Comparison of ENCODE assay signal across 11 cellular contexts in the genomic region with DNA sequence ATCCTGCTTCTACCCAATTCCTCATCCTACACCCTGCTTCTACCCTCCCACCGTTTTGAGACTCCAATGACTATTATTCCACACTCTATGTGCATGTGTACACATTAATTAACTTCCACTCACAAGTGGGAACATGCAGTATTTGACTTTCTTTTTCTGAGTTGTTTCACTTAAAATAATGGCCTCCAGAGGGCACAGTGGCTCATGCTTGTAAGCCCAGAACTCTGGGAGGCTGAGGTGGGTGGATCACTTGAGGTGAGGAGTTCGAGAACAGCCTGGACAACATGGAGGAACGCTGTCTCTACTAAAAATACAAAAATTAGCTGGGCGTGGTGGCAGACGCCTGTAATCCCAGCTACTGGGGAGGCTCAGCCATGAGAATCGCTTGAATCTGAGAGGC.
A peak's percentile ranks its signal among the peaks of the same experiment; 100 is the strongest.
DNase-seq lines count a peak whose midpoint lies in the region; ATAC-seq and TF ChIP-seq lines count a peak whose summit lies in the region.
"Had no signal": no experiment of that assay in that cellular context is flagged by ENCODE, and none has a peak within 500 bp of the region (broad histone marks: within the 10 kb centered on the region; RNA-seq: fewer than 3 reads in every experiment).

No MANE protein-coding gene starts in this region.

- H3K4me3 ChIP-seq in AG04450 (ENCODE audit: low read depth, low read length), result no peak overlapping the region
- no peak overlapping the region for H3K4me3 ChIP-seq in OCI-LY1 (ENCODE audit: low read depth, low read length, poor library complexity, severe bottlenecking)
- no peak overlapping the region for H3K4me3 ChIP-seq in epithelial cell of esophagus (ENCODE audit: low read length)
- no peak overlapping the region for H3K4me3 ChIP-seq in lower leg skin (ENCODE audit: low read depth, poor library complexity, severe bottlenecking)

- TF ChIP-seq CTCF in AG04450 (IDR thresholded peaks at IDR 0.05; ENCODE audit: low read depth, low read length), result 0 out of 2 replicates have a peak, but pooled peaks have one; percentile 16
- peak; percentile 28 for TF ChIP-seq CTCF in GM12873 (IDR thresholded peaks at IDR 0.05; ENCODE audit: insufficient read depth, low read depth, low read length, missing control alignments)
- TF ChIP-seq CTCF in OCI-LY1 (IDR thresholded peaks at IDR 0.05; ENCODE audit: low read length), result peak; percentile 40
- TF ChIP-seq CTCF in epithelial cell of esophagus (IDR thresholded peaks at IDR 0.05; ENCODE audit: insufficient read depth, low read depth, low read length, missing control alignments), result no peak
- TF ChIP-seq CTCF in lower leg skin (IDR thresholded peaks at IDR 0.05), result no peak

- no peaks in the 10 kb centered on the region for H3K9me3 ChIP-seq in AG04450 (ENCODE audit: control insufficient read depth, insufficient read depth, low read length)
- no peaks in the 10 kb centered on the region for H3K9me3 ChIP-seq in OCI-LY1 (ENCODE audit: low read length)

- H3K4me2 ChIP-seq in OCI-LY1 (ENCODE audit: low read length), result no peak overlapping the region

- no peak for ATAC-seq in HG02870 (IDR thresholded peaks at IDR 0.05; ENCODE audit: unreplicated experiment)
- ATAC-seq: T-cell had no signal

- H3K79me2 ChIP-seq in OCI-LY1 (ENCODE audit: insufficient read depth, low read length), result no peaks in the 10 kb centered on the region

- H3K27me3 ChIP-seq in AG04450 (ENCODE audit: control insufficient read depth, insufficient read depth, low read length) (no peaks in the 10 kb centered on the region), OCI-LY1 (ENCODE audit: insufficient read depth, low read length) (no peaks in the 10 kb centered on the region)

- no peak overlapping the region for H3K9ac ChIP-seq in OCI-LY1 (ENCODE audit: low read length)

- TF ChIP-seq POLR2A in lower leg skin (IDR thresholded peaks at IDR 0.05), result no peak

- no peaks in the 10 kb centered on the region for H3F3A ChIP-seq in OCI-LY1 (ENCODE audit: insufficient read depth, low read length)

- H4K20me1 ChIP-seq in OCI-LY1 (ENCODE audit: insufficient read depth, low read length), result no peaks in the 10 kb centered on the region

- DNase-seq in AG04450 (ENCODE audit: low read depth, low spot score), result no peak
- peak; percentile 24 for DNase-seq in epithelial cell of esophagus (ENCODE audit: low read depth)
- DNase-seq in midbrain (lab: John Stamatoyannopoulos, UW), result no peak
- DNase-seq in NCI-H2107 (lab: John Stamatoyannopoulos, UW), result no peak
- DNase-seq in lower leg skin (ENCODE audit: low spot score in 2 of 2), result no peak
- DNase-seq: NCI-H2171 treated with DMSO at 0.1 percent for 48 hours; stimulated activated naive CD4-positive, alpha-beta T cell treated with Interleukin-2 at 50 U/mL for 16 hours had no signal

- H3K36me3 ChIP-seq in OCI-LY1 (ENCODE audit: insufficient read depth, low read length), result no peaks in the 10 kb centered on the region

- CTCF ChIA-PET in AG04450 (lab: Charles Lee), result no interaction called here

- 82 to 88% methylated on average over 6 of the region's 6 CpGs for WGBS in lower leg skin, 2 donors

- H3K9me2 ChIP-seq in OCI-LY1 (ENCODE audit: low read depth, low read length), result no peaks in the 10 kb centered on the region

- intact Hi-C loops in lower leg skin (cut with DNase I; ENCODE audit: low total_unique reads), result no loop called here

- no peak overlapping the region for H2AFZ ChIP-seq in OCI-LY1 (ENCODE audit: low read length)

- POLR2A ChIA-PET in AG04450 (lab: Yijun Ruan, JAX), result no interaction called here

- no peak overlapping the region for H3K27ac ChIP-seq in AG04450 (ENCODE audit: low read depth, low read length)
- no peak overlapping the region for H3K27ac ChIP-seq in OCI-LY1 (ENCODE audit: low read depth, low read length, poor library complexity, severe bottlenecking)

- H3K4me1 ChIP-seq in OCI-LY1 (ENCODE audit: insufficient read depth, low read length, severe bottlenecking), result no peaks in the 10 kb centered on the region

Comparison
In these comparisons a context has a peak if more than half of its experiments do, and no peak if none do; other contexts are left out.
1. CTCF ChIP-seq: peak in AG04450 (single experiment), GM12873 (single experiment) and OCI-LY1 (single experiment); none in epithelial cell of esophagus (single experiment) and lower leg skin (0 of 3).